Comparison of ENCODE assay signal across 29 cellular contexts in genomic region chr15:30895461-30896210, GRCh38.
"Had no signal": no experiment of that assay in that cellular context is flagged by ENCODE, and none has a peak within 500 bp of the region (broad histone marks: within the 10 kb centered on the region; RNA-seq: fewer than 3 reads in every experiment).

No MANE protein-coding gene starts in this region.

- H3K27me3 ChIP-seq: neural progenitor cell, ovary, right lobe of liver, sigmoid colon, stomach, thyroid gland, tibial nerve, upper lobe of left lung, vagina had no signal

- H3K36me3 Mint-ChIP-seq: natural killer cell treated with Interleukin-12 subunit alpha and Interleukin-12 subunit beta and Interleukin-15 and Interleukin-18, amount 100 ng/mL, for 72 hours; neural progenitor cell; stimulated activated naive B cell treated with anti-CD40 and anti-IgM and Interleukin-4, amounts not matched to agents 10 μg/mL and 1 μg/mL and 100 μg/mL, for 72 hours had no signal

- DNase-seq: naive thymus-derived CD8-positive, alpha-beta T cell; nephron progenitor cell; occipital lobe; ovary; posterior cingulate gyrus; psoas muscle; right cardiac atrium; right lobe of liver; sigmoid colon; small intestine; stimulated activated CD4-positive, alpha-beta T cell treated with anti-CD3 and anti-CD28 coated beads, Interleukin-15, amount 100 ng/mL, for 24 hours; stimulated activated CD4-positive, alpha-beta T cell treated with anti-CD3 and anti-CD28 coated beads, Interleukin-2, amount 100 ng/mL, for 24 hours; stimulated activated CD4-positive, alpha-beta T cell treated with anti-CD3 and anti-CD28 coated beads, Interleukin-2, amount 100 ng/mL, for 48 hours; stimulated activated CD4-positive, alpha-beta T cell treated with anti-CD3 and anti-CD28 coated beads, Interleukin-4, amount 100 ng/mL, for 24 hours; stimulated activated naive B cell treated with anti-CD40 and anti-IgM and Interleukin-4, amounts not matched to agents 10 μg/mL and 1 μg/mL and 100 μg/mL, for 72 hours; stimulated activated naive CD4-positive, alpha-beta T cell treated with Interleukin-2 at 50 U/mL for 16 hours; stomach; thyroid gland; trophoblast cell had no signal

- H3K4me2 ChIP-seq: neural progenitor cell had no signal

- H3K27ac Mint-ChIP-seq: naive thymus-derived CD8-positive, alpha-beta T cell; natural killer cell treated with Interleukin-12 subunit alpha and Interleukin-12 subunit beta and Interleukin-15 and Interleukin-18, amount 100 ng/mL, for 72 hours; nephron progenitor cell; neural progenitor cell; progenitor cell of endocrine pancreas; stimulated activated effector memory CD8-positive, alpha-beta T cell treated with anti-CD3 and anti-CD28 coated beads, Interleukin-12 subunit alpha, Interleukin-12 subunit beta, amount 100 ng/mL, for 72 hours; stimulated activated naive B cell treated with anti-CD40 and anti-IgM and Interleukin-4, amounts not matched to agents 10 μg/mL and 1 μg/mL and 100 μg/mL, for 72 hours; stimulated activated naive CD8-positive, alpha-beta T cell treated with anti-CD3 and anti-CD28 coated beads, Interleukin-15, Interleukin-2, amounts not matched to agents 100 ng/mL and 50 ng/mL, for 24 hours had no signal

- H3K27ac ChIP-seq: neural progenitor cell, ovary, parathyroid adenoma, psoas muscle, right lobe of liver, sigmoid colon, stomach, thoracic aorta, thyroid gland, tibial nerve, upper lobe of left lung, vagina had no signal

- H3K9me3 ChIP-seq: ovary, psoas muscle, right lobe of liver, sigmoid colon, stomach, thoracic aorta, thyroid gland, tibial nerve, upper lobe of left lung, vagina had no signal

- H3K9me3 Mint-ChIP-seq: naive thymus-derived CD8-positive, alpha-beta T cell; natural killer cell treated with Interleukin-12 subunit alpha and Interleukin-12 subunit beta and Interleukin-15 and Interleukin-18, amount 100 ng/mL, for 72 hours; nephron progenitor cell; neural progenitor cell; stimulated activated effector memory CD8-positive, alpha-beta T cell treated with anti-CD3 and anti-CD28 coated beads, Interleukin-12 subunit alpha, Interleukin-12 subunit beta, amount 100 ng/mL, for 72 hours; stimulated activated naive B cell treated with anti-CD40 and anti-IgM and Interleukin-4, amounts not matched to agents 10 μg/mL and 1 μg/mL and 100 μg/mL, for 72 hours; stimulated activated naive CD8-positive, alpha-beta T cell treated with anti-CD3 and anti-CD28 coated beads, Interleukin-15, Interleukin-2, amounts not matched to agents 100 ng/mL and 50 ng/mL, for 24 hours had no signal

- H3K27me3 Mint-ChIP-seq: natural killer cell treated with Interleukin-12 subunit alpha and Interleukin-12 subunit beta and Interleukin-15 and Interleukin-18, amount 100 ng/mL, for 72 hours; progenitor cell of endocrine pancreas; stimulated activated naive B cell treated with anti-CD40 and anti-IgM and Interleukin-4, amounts not matched to agents 10 μg/mL and 1 μg/mL and 100 μg/mL, for 72 hours; stimulated activated naive CD8-positive, alpha-beta T cell treated with anti-CD3 and anti-CD28 coated beads, Interleukin-15, Interleukin-2, amounts not matched to agents 100 ng/mL and 50 ng/mL, for 24 hours had no signal

- H3K4me1 Mint-ChIP-seq: stimulated activated effector memory CD8-positive, alpha-beta T cell treated with anti-CD3 and anti-CD28 coated beads, Interleukin-12 subunit alpha, Interleukin-12 subunit beta, amount 100 ng/mL, for 72 hours had no signal

- H3K4me3 Mint-ChIP-seq: naive thymus-derived CD8-positive, alpha-beta T cell; natural killer cell treated with Interleukin-12 subunit alpha and Interleukin-12 subunit beta and Interleukin-15 and Interleukin-18, amount 100 ng/mL, for 72 hours; nephron progenitor cell; neural progenitor cell; stimulated activated effector memory CD8-positive, alpha-beta T cell treated with anti-CD3 and anti-CD28 coated beads, Interleukin-12 subunit alpha, Interleukin-12 subunit beta, amount 100 ng/mL, for 72 hours; stimulated activated naive B cell treated with anti-CD40 and anti-IgM and Interleukin-4, amounts not matched to agents 10 μg/mL and 1 μg/mL and 100 μg/mL, for 72 hours; stimulated activated naive CD8-positive, alpha-beta T cell treated with anti-CD3 and anti-CD28 coated beads, Interleukin-15, Interleukin-2, amounts not matched to agents 100 ng/mL and 50 ng/mL, for 24 hours had no signal

- ATAC-seq: naive thymus-derived CD8-positive, alpha-beta T cell; natural killer cell treated with Interleukin-12 subunit alpha and Interleukin-12 subunit beta and Interleukin-15 and Interleukin-18, amount 100 ng/mL, for 72 hours; psoas muscle; right cardiac atrium; right lobe of liver; stimulated activated effector memory CD8-positive, alpha-beta T cell treated with anti-CD3 and anti-CD28 coated beads, Interleukin-12 subunit alpha, Interleukin-12 subunit beta, amount 100 ng/mL, for 72 hours; stimulated activated naive B cell treated with anti-CD40 and anti-IgM and Interleukin-4, amounts not matched to agents 10 μg/mL and 1 μg/mL and 100 μg/mL, for 72 hours had no signal

- H3K79me2 ChIP-seq: parathyroid adenoma had no signal

- H3K4me3 ChIP-seq: neural progenitor cell, ovary, psoas muscle, right lobe of liver, sigmoid colon, stomach, thoracic aorta, thyroid gland, tibial nerve, upper lobe of left lung, vagina had no signal

- H2AFZ ChIP-seq: neural progenitor cell, parathyroid adenoma had no signal

- H3K4me1 ChIP-seq: parathyroid adenoma, psoas muscle, right lobe of liver, sigmoid colon, thyroid gland, tibial nerve, upper lobe of left lung, vagina had no signal

- H3K36me3 ChIP-seq: neural progenitor cell, ovary, right lobe of liver, sigmoid colon, stomach, thoracic aorta, thyroid gland, tibial nerve, upper lobe of left lung, vagina had no signal
